In genomic region chr19:17998827-17999150, GRCh38 we compare ENCODE assay signal across 20 cellular contexts. TPM values are rescaled to one million over a fixed set of nuclear protein-coding genes. Genes with fewer than 3 reads are reported as not detected.
A peak's percentile ranks its signal among the peaks of the same experiment; 100 is the strongest.
DNase-seq lines count a peak whose midpoint lies in the region; ATAC-seq, FAIRE-seq and TF ChIP-seq lines count a peak whose summit lies in the region.
"Had no signal": no experiment of that assay in that cellular context is flagged by ENCODE, and none has a peak within 500 bp of the region (broad histone marks: within the 10 kb centered on the region; RNA-seq: fewer than 3 reads in every experiment).

No MANE protein-coding gene starts in this region.

- no peak for TF ChIP-seq EP300 in K562 (IDR thresholded peaks at IDR 0.05; ENCODE audit: low read length)

- in situ Hi-C loops in K562 (cut with MboI), result loop anchor here (10.0 kb wide), 1 partner anchor 54 kb away; no protein-coding TSS in a partner anchor

- no peak for ATAC-seq in activated naive CD4-positive, alpha-beta T cell treated with anti-CD3 and anti-CD28 coated beads, Interleukin-2, amount 50 U/mL, for 72 hours
- ATAC-seq in K562, result no peak
- no peak for ATAC-seq in GM18498 (IDR thresholded peaks at IDR 0.05; ENCODE audit: unreplicated experiment)
- ATAC-seq: foreskin keratinocyte, Right ventricle myocardium inferior had no signal

- FAIRE-seq in K562 (lab: Jason Lieb, UNC), result no peak

- intact Hi-C loops in activated naive CD4-positive, alpha-beta T cell treated with anti-CD3 and anti-CD28 coated beads for 36 hours (cut with micrococcal nuclease), result no loop called here
- intact Hi-C loops in K562 (cut with micrococcal nuclease), result no loop called here

- H3K79me2 ChIP-seq in OCI-LY3 (ENCODE audit: low read length), result peaks cover 22% of the 10 kb centered on the region
- peaks cover 24% of the 10 kb centered on the region for H3K79me2 ChIP-seq in K562 (ENCODE audit: control insufficient read depth, insufficient read depth, low read length)
- H3K79me2 ChIP-seq in neural progenitor cell (ENCODE audit: low read depth), result no peaks in the 10 kb centered on the region

- WGBS in K562 (ENCODE audit: insufficient coverage, low coverage, missing lambda C conversion rate), result 68% methylated on average over 5 of the region's 5 CpGs

- CTCF ChIA-PET in activated naive CD4-positive, alpha-beta T cell treated with anti-CD3 and anti-CD28 coated beads for 36 hours (lab: Charles Lee), result interaction anchor here (4.4 to 12.8 kb wide), 3 partner anchors 53 to 62 kb away, joined by 38 to 186 read pairs (median 148); partner anchors contain the start of gene CCDC124
- CTCF ChIA-PET in K562 (lab: Yijun Ruan, JAX; ENCODE audit: low intra/inter-chr PET ratio), result interaction anchor here (5.8 kb wide), 1 partner anchor 59 kb away, joined by 113 read pairs; no protein-coding TSS in a partner anchor

- H3K4me3 Mint-ChIP-seq in activated naive CD4-positive, alpha-beta T cell treated with anti-CD3 and anti-CD28 coated beads for 36 hours, result no peak overlapping the region
- peak overlapping the region; percentile 31 for H3K4me3 Mint-ChIP-seq in neural progenitor cell
- H3K4me3 Mint-ChIP-seq: H9 had no signal

- no peaks in the 10 kb centered on the region for H3K27me3 Mint-ChIP-seq in activated naive CD4-positive, alpha-beta T cell treated with anti-CD3 and anti-CD28 coated beads for 36 hours (ENCODE audit: low read depth)
- H3K27me3 Mint-ChIP-seq in neural progenitor cell (ENCODE audit: insufficient read depth, low read depth), result peaks cover 29% of the 10 kb centered on the region

- no peak for TF ChIP-seq POLR2A in K562 (conservative IDR thresholded peaks at IDR 0.05)

- peaks cover 4% of the 10 kb centered on the region for H3F3A ChIP-seq in neural progenitor cell (ENCODE audit: low read depth)

- no peak for TF ChIP-seq RAD21 in K562 (CRISPR knock-in tag; conservative IDR thresholded peaks at IDR 0.05 in 1 of 2, IDR thresholded peaks at IDR 0.05 in 1 of 2)

- no peaks in the 10 kb centered on the region for H3K9me3 ChIP-seq in OCI-LY3 (ENCODE audit: insufficient read depth, low read length)
- H3K9me3 ChIP-seq in K562 (replicated peaks; ENCODE audit: control insufficient read depth, insufficient read depth, low read depth, low read length), result no peaks in the 10 kb centered on the region
- H3K9me3 ChIP-seq in neural progenitor cell (ENCODE audit: low read depth), result no peaks in the 10 kb centered on the region
- H3K9me3 ChIP-seq: neutrophil had no signal

- no peaks in the 10 kb centered on the region for H3K9me1 ChIP-seq in K562 (ENCODE audit: control insufficient read depth, insufficient read depth, low read length)

- H3K9me3 Mint-ChIP-seq in activated naive CD4-positive, alpha-beta T cell treated with anti-CD3 and anti-CD28 coated beads for 36 hours, result no peaks in the 10 kb centered on the region
- no peaks in the 10 kb centered on the region for H3K9me3 Mint-ChIP-seq in activated naive CD4-positive, alpha-beta T cell treated with anti-CD3 and anti-CD28 coated beads, Interleukin-2, amount 50 U/mL, for 72 hours
- H3K9me3 Mint-ChIP-seq in neural progenitor cell, result no peaks in the 10 kb centered on the region
- H3K9me3 Mint-ChIP-seq: H9 had no signal

- no peak for TF ChIP-seq CTCF in OCI-LY3 (IDR thresholded peaks at IDR 0.05; ENCODE audit: low read depth, low read length)
- no peak for TF ChIP-seq CTCF in K562 (IDR thresholded peaks at IDR 0.05 in 2 of 3, conservative IDR thresholded peaks at IDR 0.05 in 1 of 3; ENCODE audit: insufficient read depth in 2 of 3, low read depth in 1 of 3, low read length in 3 of 3)
- TF ChIP-seq CTCF in neural progenitor cell (IDR thresholded peaks at IDR 0.05), result no peak

- H3K27me3 ChIP-seq in OCI-LY3 (ENCODE audit: low read depth, low read length) (no peaks in the 10 kb centered on the region), K562 (ENCODE audit: control insufficient read depth in 2 of 2, insufficient read depth in 2 of 2, low read length in 2 of 2) (no peaks in the 10 kb centered on the region), neural progenitor cell (peaks cover 43% of the 10 kb centered on the region)
- H3K27me3 ChIP-seq: brain microvascular endothelial cell, foreskin keratinocyte had no signal

- peak overlapping the region; percentile 46 for H3K27ac Mint-ChIP-seq in activated naive CD4-positive, alpha-beta T cell treated with anti-CD3 and anti-CD28 coated beads for 36 hours
- peak overlapping the region in 1 of 2 donors; percentile 46 for H3K27ac Mint-ChIP-seq in activated naive CD4-positive, alpha-beta T cell treated with anti-CD3 and anti-CD28 coated beads, Interleukin-2, amount 50 U/mL, for 72 hours
- H3K27ac Mint-ChIP-seq in neural progenitor cell, result peak overlapping the region; percentile 86
- H3K27ac Mint-ChIP-seq: H9 had no signal

- H3K4me2 ChIP-seq in OCI-LY3 (ENCODE audit: low read length) (peak overlapping the region; percentile 88), K562 (ENCODE audit: insufficient read depth, low read length) (no peak overlapping the region), neural progenitor cell (no peak overlapping the region)

- H3K4me1 ChIP-seq in OCI-LY3 (ENCODE audit: low read length), result peaks cover 34% of the 10 kb centered on the region
- peaks cover 31 to 61% of the 10 kb centered on the region in 2 experiments for H3K4me1 ChIP-seq in K562 (replicated peaks in 1 of 2; ENCODE audit: control insufficient read depth in 2 of 2, insufficient read depth in 2 of 2, low read length in 2 of 2)
- H3K4me1 ChIP-seq in neural progenitor cell, result no peaks in the 10 kb centered on the region
- H3K4me1 ChIP-seq: foreskin keratinocyte had no signal

- no peaks in the 10 kb centered on the region for H4K20me1 ChIP-seq in OCI-LY3 (ENCODE audit: insufficient read depth, low read length)
- no peaks in the 10 kb centered on the region; the same call in 1 of the 2 replicates for H4K20me1 ChIP-seq in K562 (replicated peaks; ENCODE audit: control insufficient read depth, insufficient read depth, low read length)
- H4K20me1 ChIP-seq in neural progenitor cell (ENCODE audit: low read depth), result no peaks in the 10 kb centered on the region

- no TSS peak for BruUV-seq in K562 (replicated peaks; lab: Mats Ljungman, UMichigan)

- H2AFZ ChIP-seq in OCI-LY3 (ENCODE audit: low read depth, low read length) (no peak overlapping the region), K562 (ENCODE audit: low read depth, low read length) (peak overlapping the region; percentile 75; the same call in 1 of the 2 replicates), neural progenitor cell (replicated peaks) (no peak overlapping the region)

- no peak overlapping the region for H3K27ac ChIP-seq in OCI-LY3 (ENCODE audit: low read length)
- H3K27ac ChIP-seq in K562 (ENCODE audit: extremely low read depth, low read depth, low read length), result no peak overlapping the region; the same call in 2 of the 3 replicates
- no peak overlapping the region for H3K27ac ChIP-seq in neural progenitor cell
- H3K27ac ChIP-seq: brain microvascular endothelial cell, foreskin keratinocyte, neutrophil had no signal

- H3K4me3 ChIP-seq in OCI-LY3 (ENCODE audit: low read length) (peak overlapping the region; percentile 83), K562 (no peak overlapping the region), neural progenitor cell (no peak overlapping the region)

- H3K9ac ChIP-seq in OCI-LY3 (ENCODE audit: low read length) (peak overlapping the region; percentile 72; the same call in 1 of the 2 replicates), K562 (ENCODE audit: insufficient read depth in 1 of 2, low read depth in 2 of 2, low read length in 2 of 2) (0 out of 4 replicates have a peak overlapping the region, but pooled peaks of 1 of the 2 experiments have one; percentile 3), neural progenitor cell (no peak overlapping the region)

- H3K4me1 Mint-ChIP-seq in activated naive CD4-positive, alpha-beta T cell treated with anti-CD3 and anti-CD28 coated beads for 36 hours (ENCODE audit: low read depth), result peaks cover 17% of the 10 kb centered on the region
- H3K4me1 Mint-ChIP-seq in neural progenitor cell, result peaks cover 6% of the 10 kb centered on the region

- H3K36me3 ChIP-seq in OCI-LY3 (replicated peaks; ENCODE audit: low read depth, low read length), result peaks cover 3% of the 10 kb centered on the region
- peaks cover 5% of the 10 kb centered on the region; the same call in 1 of the 3 replicates for H3K36me3 ChIP-seq in K562 (ENCODE audit: control insufficient read depth, insufficient read depth, low read length)
- no peaks in the 10 kb centered on the region for H3K36me3 ChIP-seq in neural progenitor cell
- H3K36me3 ChIP-seq: brain microvascular endothelial cell, neutrophil had no signal

- POLR2A ChIA-PET in K562 (lab: Yijun Ruan, JAX), result interaction anchor here (0.7 to 1.7 kb wide), 2 partner anchors 61 to 280 kb away, joined by 3 to 6 read pairs; no protein-coding TSS in a partner anchor

- no peak for DNase-seq in activated naive CD4-positive, alpha-beta T cell treated with anti-CD3 and anti-CD28 coated beads for 36 hours
- DNase-seq in activated naive CD4-positive, alpha-beta T cell treated with anti-CD3 and anti-CD28 coated beads, Interleukin-2, amount 50 U/mL, for 72 hours (ENCODE audit: low spot score in 2 of 2), result no peak
- no peak for DNase-seq in K562 (ENCODE audit: extremely low read depth in 1 of 4, low spot score in 3 of 4)
- DNase-seq in neural progenitor cell (ENCODE audit: low spot score), result no peak
- DNase-seq in NCI-H2081 (lab: John Stamatoyannopoulos, UW), result no peak
- DNase-seq in germinal center (ENCODE audit: low spot score), result no peak
- DNase-seq: activated CD8-positive, alpha-beta memory T cell treated with anti-CD3 and anti-CD28 coated beads, Interleukin-2, amount 50 U/mL, for 4 hours; brain microvascular endothelial cell; foreskin keratinocyte; hypothalamus; kidney glomerular epithelial cell; NCI-H1694; NK-92 treated with Interleukin-12 subunit alpha and Interleukin-12 subunit beta, amount 100 ng/mL, for 24 hours; stimulated activated CD4-positive, alpha-beta T cell treated with anti-CD3 and anti-CD28 coated beads, Interleukin-15, amount 100 ng/mL, for 24 hours; stimulated activated naive CD4-positive, alpha-beta T cell treated with Interleukin-2 at 50 U/mL for 16 hours had no signal

- H3K36me3 Mint-ChIP-seq in activated naive CD4-positive, alpha-beta T cell treated with anti-CD3 and anti-CD28 coated beads for 36 hours (ENCODE audit: low read depth), result peaks cover 2% of the 10 kb centered on the region
- H3K36me3 Mint-ChIP-seq in activated naive CD4-positive, alpha-beta T cell treated with anti-CD3 and anti-CD28 coated beads, Interleukin-2, amount 50 U/mL, for 72 hours, result peaks cover 0 to 6% of the 10 kb centered on the region in 2 donors
- H3K36me3 Mint-ChIP-seq in neural progenitor cell, result no peaks in the 10 kb centered on the region

RNA-seq across cellular contexts. Expression of gene ARRDC2, which starts 9.2 kb away (rescaled TPM):
- total RNA-seq in activated naive CD4-positive, alpha-beta T cell treated with anti-CD3 and anti-CD28 coated beads for 36 hours, result 10 to 100 TPM; 17.7 to 19.0 TPM
- total RNA-seq in activated naive CD4-positive, alpha-beta T cell treated with anti-CD3 and anti-CD28 coated beads, Interleukin-2, amount 50 U/mL, for 72 hours, result 10 to 100 TPM; 26.7 to 59.3 TPM
- total RNA-seq in K562 (2011; cell fraction: chromatin; rRNA removed; ENCODE audit: low replicate concordance), result 23.6 and 51.1 TPM in 2 replicates
- total RNA-seq in K562 (2011; cell fraction: nucleolus; rRNA removed), result 35.1 and 37.9 TPM in 2 replicates
- total RNA-seq in K562 (2011; cell fraction: nucleoplasm; rRNA removed), result 17.8 and 21.5 TPM in 2 replicates
- total RNA-seq in K562 (2014; rRNA removed), result 25.6 and 25.9 TPM in 2 replicates
- total RNA-seq in K562 (2014; rRNA removed; fragmentation: Illumina TruSeq; extraction: Trizol), result 12.2 and 13.1 TPM in 2 replicates
- 16.0 and 16.1 TPM in 2 replicates for total RNA-seq in K562 (2015; rRNA removed; fragmentation: Illumina TruSeq; extraction: Trizol)
- 23.3 and 27.4 TPM in 2 replicates for total RNA-seq in K562 (2021)
- 11.5 and 15.2 TPM in 2 replicates for polyA plus RNA-seq in K562 (2011; rRNA removed)
- 9.5 and 28.8 TPM in 2 replicates for polyA plus RNA-seq in K562 (2011; cell fraction: cytosol; rRNA removed)
- 18.6 and 37.6 TPM in 2 replicates for polyA plus RNA-seq in K562 (2011; cell fraction: nucleus; rRNA removed)
- 13.2 and 16.4 TPM in 2 replicates for polyA plus RNA-seq in K562 (2012)
- polyA plus RNA-seq in K562 (2014; fragmentation: Illumina TruSeq; extraction: Trizol), result 12.7 and 15.6 TPM in 2 replicates
- polyA plus RNA-seq in K562 (2014; fragmentation: Nextera tagmentation; extraction: Ambion mirVana), result 1 to 10 TPM; 1.9 to 2.7 TPM
- polyA plus RNA-seq in K562 (2014; rRNA removed), result 25.7 and 25.8 TPM in 2 replicates
- 4.2 and 6.4 TPM in 2 replicates for polyA minus RNA-seq in K562 (2011; rRNA and poly(A)+ RNA removed)
- polyA minus RNA-seq in K562 (2011; cell fraction: cytosol; rRNA and poly(A)+ RNA removed), result 10.2 and 11.2 TPM in 2 replicates
- polyA minus RNA-seq in K562 (2011; cell fraction: nucleus; rRNA and poly(A)+ RNA removed), result 10.5 and 11.0 TPM in 2 replicates
- 4.7 and 14.4 TPM in 2 replicates for total RNA-seq in neural progenitor cell (ENCODE audit: low replicate concordance)

RNA-seq across cellular contexts. Expression of gene KCNN1, which starts 31.9 kb away (rescaled TPM):
- total RNA-seq in activated naive CD4-positive, alpha-beta T cell treated with anti-CD3 and anti-CD28 coated beads for 36 hours, result under 1 TPM; 0.21 to 0.30 TPM
- under 1 TPM; 0.19 to 0.36 TPM for total RNA-seq in activated naive CD4-positive, alpha-beta T cell treated with anti-CD3 and anti-CD28 coated beads, Interleukin-2, amount 50 U/mL, for 72 hours
- total RNA-seq in K562 (2011; cell fraction: chromatin; rRNA removed; ENCODE audit: low replicate concordance), result 1.2 and 3.6 TPM in 2 replicates
- total RNA-seq in K562 (2011; cell fraction: nucleolus; rRNA removed), result 2.8 TPM in 2 replicates
- 1.5 and 2.7 TPM in 2 replicates for total RNA-seq in K562 (2011; cell fraction: nucleoplasm; rRNA removed)
- total RNA-seq in K562 (2014; rRNA removed), result 1.4 and 5.2 TPM in 2 replicates
- total RNA-seq in K562 (2014; rRNA removed; fragmentation: Illumina TruSeq; extraction: Trizol), result 0.22 and 0.33 TPM in 2 replicates
- total RNA-seq in K562 (2015; rRNA removed; fragmentation: Illumina TruSeq; extraction: Trizol), result 0.72 and 0.98 TPM in 2 replicates
- 4.7 and 6.2 TPM in 2 replicates for total RNA-seq in K562 (2021)
- polyA plus RNA-seq in K562 (2011; rRNA removed), result 1.4 and 2.9 TPM in 2 replicates
- 4.5 and 7.9 TPM in 2 replicates for polyA plus RNA-seq in K562 (2011; cell fraction: cytosol; rRNA removed)
- 2.2 and 3.5 TPM in 2 replicates for polyA plus RNA-seq in K562 (2011; cell fraction: nucleus; rRNA removed)
- polyA plus RNA-seq in K562 (2012), result 2.7 and 5.0 TPM in 2 replicates
- 0.25 and 1.1 TPM in 2 replicates for polyA plus RNA-seq in K562 (2014; fragmentation: Illumina TruSeq; extraction: Trizol)
- polyA plus RNA-seq in K562 (2014; fragmentation: Nextera tagmentation; extraction: Ambion mirVana), result under 1 TPM; 0.01 to 0.04 TPM
- 1.3 and 3.2 TPM in 2 replicates for polyA plus RNA-seq in K562 (2014; rRNA removed)
- polyA minus RNA-seq in K562 (2011; rRNA and poly(A)+ RNA removed), result 1.2 and 1.5 TPM in 2 replicates
- 3.6 and 4.8 TPM in 2 replicates for polyA minus RNA-seq in K562 (2011; cell fraction: cytosol; rRNA and poly(A)+ RNA removed)
- 2.2 and 2.4 TPM in 2 replicates for polyA minus RNA-seq in K562 (2011; cell fraction: nucleus; rRNA and poly(A)+ RNA removed)
- 1.8 and 5.5 TPM in 2 replicates for total RNA-seq in neural progenitor cell (ENCODE audit: low replicate concordance)
- total RNA-seq: foreskin keratinocyte, Right ventricle myocardium inferior had no signal
